In genomic region chr14:52266179-52266578, GRCh38 we compare ENCODE assay signal across 15 cellular contexts. TPM values are rescaled to one million over a fixed set of nuclear protein-coding genes. Genes with fewer than 3 reads are reported as not detected.
DNase-seq lines count a peak whose midpoint lies in the region; ATAC-seq, FAIRE-seq and TF ChIP-seq lines count a peak whose summit lies in the region.
"Had no signal": no experiment of that assay in that cellular context is flagged by ENCODE, and none has a peak within 500 bp of the region (broad histone marks: within the 10 kb centered on the region; RNA-seq: fewer than 3 reads in every experiment).

No MANE protein-coding gene starts in this region.

- no peak for FAIRE-seq in astrocyte (lab: Jason Lieb, UNC)
- FAIRE-seq: HepG2, RCC 7860 had no signal

- H4K20me1 ChIP-seq in astrocyte (ENCODE audit: insufficient read depth, low read length): no peaks in the 10 kb centered on the region

- peaks cover 28% of the 10 kb centered on the region for H3K27me3 ChIP-seq in astrocyte (ENCODE audit: insufficient read depth, low read length)

- H3K36me3 Mint-ChIP-seq in astrocyte (ENCODE audit: low read depth, unreplicated experiment) (no peaks in the 10 kb centered on the region), type B pancreatic cell (no peaks in the 10 kb centered on the region)

- no peaks in the 10 kb centered on the region for H3K36me3 ChIP-seq in astrocyte (ENCODE audit: insufficient read depth, low read length)
- H3K36me3 ChIP-seq: lower lobe of right lung had no signal

- POLR2A ChIA-PET in RWPE1 (lab: Yijun Ruan, JAX; ENCODE audit: low non-redundant PET): no interaction called here

- H3K27ac ChIP-seq in astrocyte (ENCODE audit: low read depth, low read length) (no peak overlapping the region), RWPE1 (no peak overlapping the region)
- H3K27ac ChIP-seq: lower lobe of right lung had no signal

- peaks cover 19% of the 10 kb centered on the region for H3K4me1 ChIP-seq in astrocyte (ENCODE audit: insufficient read depth, low read length)

- H2AFZ ChIP-seq in astrocyte (ENCODE audit: low read depth, low read length): no peak overlapping the region

- H3K9me3 ChIP-seq in astrocyte (ENCODE audit: insufficient read depth, low read depth, low read length): no peaks in the 10 kb centered on the region
- H3K9me3 ChIP-seq: lower lobe of right lung had no signal

- H3K4me3 Mint-ChIP-seq in astrocyte (ENCODE audit: unreplicated experiment): peak overlapping the region; percentile 27
- H3K4me3 Mint-ChIP-seq in type B pancreatic cell: peak overlapping the region; percentile 39

- peak; percentile 79 for ATAC-seq in left ventricle myocardium superior
- ATAC-seq: HepG2 had no signal

- no peak for TF ChIP-seq CTCF in astrocyte (IDR thresholded peaks at IDR 0.05; ENCODE audit: insufficient read depth, low read depth, low read length)
- TF ChIP-seq CTCF in type B pancreatic cell (conservative IDR thresholded peaks at IDR 0.05): no peak
- no peak for TF ChIP-seq CTCF in RWPE1 (conservative IDR thresholded peaks at IDR 0.05; ENCODE audit: low read depth)

- DNase-seq in HS-27A (ENCODE audit: low read depth) (peak; percentile 23), astrocyte (ENCODE audit: low read depth) (peak; percentile 53), left ventricle myocardium superior (no peak), type B pancreatic cell (ENCODE audit: extremely low spot score, unreplicated experiment) (no peak), RWPE1 (ENCODE audit: low spot score) (no peak), glomerular visceral epithelial cell (ENCODE audit: extremely low spot score) (no peak), NCI-H187 treated with DMSO at 0.1 percent for 48 hours (lab: John Stamatoyannopoulos, UW) (no peak)
- DNase-seq: activated T-cell treated with anti-CD3 and anti-CD28 coated beads for 4 hours, cerebellar nuclear complex, glutamatergic neuron, lower lobe of right lung, NCI-H2171 treated with DMSO at 0.1 percent for 48 hours had no signal

- H3K27ac Mint-ChIP-seq in astrocyte (ENCODE audit: unreplicated experiment): no peak overlapping the region
- H3K27ac Mint-ChIP-seq in type B pancreatic cell: no peak overlapping the region

- no peaks in the 10 kb centered on the region for H3K79me2 ChIP-seq in astrocyte (ENCODE audit: insufficient read depth, low read length)

- no peaks in the 10 kb centered on the region for H3K4me1 Mint-ChIP-seq in astrocyte (ENCODE audit: low read depth, unreplicated experiment)
- H3K4me1 Mint-ChIP-seq in type B pancreatic cell (ENCODE audit: unreplicated experiment): peaks cover 8% of the 10 kb centered on the region

- peak overlapping the region; percentile 84 for H3K4me2 ChIP-seq in astrocyte (ENCODE audit: low read length)

- intact Hi-C loops in left ventricle myocardium superior (cut with micrococcal nuclease): no loop called here

- no peak overlapping the region for H3K9ac ChIP-seq in astrocyte (ENCODE audit: low read length)

- CTCF ChIA-PET in RWPE1 (lab: Yijun Ruan, JAX): interaction anchor here (0.7 kb wide), 1 partner anchor 15 kb away, joined by 3 read pairs; no protein-coding TSS in a partner anchor

- H3K27me3 Mint-ChIP-seq in astrocyte (ENCODE audit: low read depth, unreplicated experiment) (peaks cover 68% of the 10 kb centered on the region), type B pancreatic cell (peaks cover 80% of the 10 kb centered on the region)

- peaks cover 2% of the 10 kb centered on the region for H3K9me3 Mint-ChIP-seq in astrocyte (ENCODE audit: unreplicated experiment)
- no peaks in the 10 kb centered on the region for H3K9me3 Mint-ChIP-seq in type B pancreatic cell

- H3K4me3 ChIP-seq in astrocyte (ENCODE audit: insufficient read depth, low read depth, low read length): no peak overlapping the region
- H3K4me3 ChIP-seq: lower lobe of right lung had no signal

RNA-seq across cellular contexts. Expression of gene PTGDR, which starts 1.3 kb away (rescaled TPM):
- total RNA-seq in astrocyte (not detected in 2 replicates), left ventricle myocardium superior (1.1 TPM), type B pancreatic cell (ENCODE audit: low replicate concordance) (0.38 and 0.56 TPM in 2 replicates)
- total RNA-seq: HepG2, renal cortical epithelial cell had no signal

RNA-seq across cellular contexts. Expression of gene PTGER2, which starts 47.9 kb away (rescaled TPM):
- 0.26 TPM in 1 of 2 replicates, not detected in the other for total RNA-seq in astrocyte
- 0.47 TPM for total RNA-seq in left ventricle myocardium superior
- 3.0 and 7.1 TPM in 2 replicates for total RNA-seq in type B pancreatic cell (ENCODE audit: low replicate concordance)
- total RNA-seq: HepG2 had no signal

Comparison
In these comparisons a context has a peak if more than half of its experiments do, and no peak if none do; other contexts are left out.
1. DNase-seq: peak in HS-27A (single experiment) and astrocyte (single experiment); none in left ventricle myocardium superior (single experiment), type B pancreatic cell (single experiment), RWPE1 (single experiment), glomerular visceral epithelial cell (single experiment) and NCI-H187 treated with DMSO at 0.1 percent for 48 hours (single experiment).